ENCODE assay signal across 13 cellular contexts in genomic region chr9:86721843-86722705, GRCh38.
A peak's percentile ranks its signal among the peaks of the same experiment; 100 is the strongest.
DNase-seq lines count a peak whose midpoint lies in the region; ATAC-seq and TF ChIP-seq lines count a peak whose summit lies in the region.
"Had no signal": no experiment of that assay in that cellular context is flagged by ENCODE, and none has a peak within 500 bp of the region (broad histone marks: within the 10 kb centered on the region; RNA-seq: fewer than 3 reads in every experiment).

No MANE protein-coding gene starts in this region.

- peak overlapping the region; percentile 49 for H3K4me3 Mint-ChIP-seq in Calu3 (ENCODE audit: low read depth, unreplicated experiment)
- no peak overlapping the region for H3K4me3 Mint-ChIP-seq in activated naive CD4-positive, alpha-beta T cell treated with anti-CD3 and anti-CD28 coated beads for 36 hours
- no peak overlapping the region for H3K4me3 Mint-ChIP-seq in activated CD4-positive, alpha-beta memory T cell treated with anti-CD3 and anti-CD28 coated beads for 36 hours
- H3K4me3 Mint-ChIP-seq: activated CD8-positive, alpha-beta T cell treated with anti-CD3 and anti-CD28 coated beads for 36 hours; endodermal cell had no signal

- no TSS peak for BruUV-seq in Calu3 (replicated peaks; lab: Mats Ljungman, UMichigan)

- no peak overlapping the region for H3K27ac ChIP-seq in psoas muscle
- H3K27ac ChIP-seq: HL-60 had no signal

- POLR2A ChIA-PET in activated CD4-positive, alpha-beta memory T cell treated with anti-CD3 and anti-CD28 coated beads for 36 hours (lab: Charles Lee), result no interaction called here

- peak overlapping the region; percentile 88 for H3K27ac Mint-ChIP-seq in Calu3 (ENCODE audit: unreplicated experiment)
- no peak overlapping the region for H3K27ac Mint-ChIP-seq in activated naive CD4-positive, alpha-beta T cell treated with anti-CD3 and anti-CD28 coated beads for 36 hours
- no peak overlapping the region for H3K27ac Mint-ChIP-seq in activated CD4-positive, alpha-beta memory T cell treated with anti-CD3 and anti-CD28 coated beads for 36 hours
- H3K27ac Mint-ChIP-seq: activated CD8-positive, alpha-beta T cell treated with anti-CD3 and anti-CD28 coated beads for 36 hours; endodermal cell had no signal

- no peaks in the 10 kb centered on the region for H3K9me3 ChIP-seq in psoas muscle

- CTCF ChIA-PET in Calu3 (lab: Charles Lee), result no interaction called here
- CTCF ChIA-PET in activated naive CD4-positive, alpha-beta T cell treated with anti-CD3 and anti-CD28 coated beads for 36 hours (lab: Charles Lee), result interaction anchor here (0.5 kb wide), 1 partner anchor 639 kb away, joined by 3 read pairs; no protein-coding TSS in a partner anchor
- CTCF ChIA-PET in activated CD4-positive, alpha-beta memory T cell treated with anti-CD3 and anti-CD28 coated beads for 36 hours (lab: Charles Lee), result no interaction called here

- H3K36me3 ChIP-seq in psoas muscle (ENCODE audit: insufficient read depth in 1 of 2, low read depth in 1 of 2), result no peaks in the 10 kb centered on the region

- no peaks in the 10 kb centered on the region for H3K9me3 Mint-ChIP-seq in Calu3 (ENCODE audit: low read depth, unreplicated experiment)
- H3K9me3 Mint-ChIP-seq in activated naive CD4-positive, alpha-beta T cell treated with anti-CD3 and anti-CD28 coated beads for 36 hours, result no peaks in the 10 kb centered on the region
- no peaks in the 10 kb centered on the region for H3K9me3 Mint-ChIP-seq in activated CD4-positive, alpha-beta memory T cell treated with anti-CD3 and anti-CD28 coated beads for 36 hours
- H3K9me3 Mint-ChIP-seq: activated CD8-positive, alpha-beta T cell treated with anti-CD3 and anti-CD28 coated beads for 36 hours; endodermal cell had no signal

- 33 to 39% (median 35%) methylated on average over 5 of the region's 5 CpGs for WGBS in psoas muscle, 3 donors

- H3K4me1 Mint-ChIP-seq in Calu3 (ENCODE audit: low read depth, unreplicated experiment), result peaks cover 18% of the 10 kb centered on the region
- H3K4me1 Mint-ChIP-seq in activated naive CD4-positive, alpha-beta T cell treated with anti-CD3 and anti-CD28 coated beads for 36 hours (ENCODE audit: low read depth), result no peaks in the 10 kb centered on the region
- no peaks in the 10 kb centered on the region for H3K4me1 Mint-ChIP-seq in activated CD4-positive, alpha-beta memory T cell treated with anti-CD3 and anti-CD28 coated beads for 36 hours (ENCODE audit: low read depth)

- H3K36me3 Mint-ChIP-seq in Calu3 (ENCODE audit: insufficient read depth, unreplicated experiment), result no peaks in the 10 kb centered on the region
- H3K36me3 Mint-ChIP-seq in activated naive CD4-positive, alpha-beta T cell treated with anti-CD3 and anti-CD28 coated beads for 36 hours (ENCODE audit: low read depth), result no peaks in the 10 kb centered on the region
- H3K36me3 Mint-ChIP-seq in activated CD4-positive, alpha-beta memory T cell treated with anti-CD3 and anti-CD28 coated beads for 36 hours, result no peaks in the 10 kb centered on the region

- no peaks in the 10 kb centered on the region for H3K27me3 ChIP-seq in psoas muscle (ENCODE audit: insufficient read depth in 3 of 3, low read length in 2 of 3)

- peak; percentile 32 for DNase-seq in Calu3
- peak; percentile 11 for DNase-seq in T1000 (lab: John Stamatoyannopoulos, UW)
- DNase-seq in glomerular visceral epithelial cell (ENCODE audit: extremely low spot score), result peak; percentile 11
- DNase-seq in psoas muscle, result peak; percentile 37 to 57
- no peak for DNase-seq in COR-L47 (lab: John Stamatoyannopoulos, UW)
- DNase-seq in activated naive CD4-positive, alpha-beta T cell treated with anti-CD3 and anti-CD28 coated beads for 36 hours, result no peak
- DNase-seq in activated CD4-positive, alpha-beta memory T cell treated with anti-CD3 and anti-CD28 coated beads for 36 hours, result no peak
- DNase-seq: activated CD8-positive, alpha-beta T cell treated with anti-CD3 and anti-CD28 coated beads for 36 hours; NCI-H748 treated with DMSO at 0.1 percent for 48 hours; substantia nigra had no signal

- intact Hi-C loops in Calu3 (cut with micrococcal nuclease; ENCODE audit: unreplicated experiment) (loop anchor here (1.0 kb wide), 1 partner anchor 45 kb away; no protein-coding TSS in a partner anchor), psoas muscle (cut with DNase I) (no loop called here)
- intact Hi-C loops in activated naive CD4-positive, alpha-beta T cell treated with anti-CD3 and anti-CD28 coated beads for 36 hours (cut with micrococcal nuclease), result no loop called here
- intact Hi-C loops in activated CD4-positive, alpha-beta memory T cell treated with anti-CD3 and anti-CD28 coated beads for 36 hours (cut with micrococcal nuclease), result no loop called here

- TF ChIP-seq CTCF in Calu3 (IDR thresholded peaks at IDR 0.05; ENCODE audit: unreplicated experiment) (no peak), psoas muscle (IDR thresholded peaks at IDR 0.05) (no peak)

- H3K4me3 ChIP-seq in psoas muscle, result no peak overlapping the region

- no peaks in the 10 kb centered on the region for H3K4me1 ChIP-seq in psoas muscle

- H3K27me3 Mint-ChIP-seq in Calu3 (ENCODE audit: unreplicated experiment), result no peaks in the 10 kb centered on the region
- H3K27me3 Mint-ChIP-seq in activated naive CD4-positive, alpha-beta T cell treated with anti-CD3 and anti-CD28 coated beads for 36 hours (ENCODE audit: low read depth), result peaks cover 3% of the 10 kb centered on the region
- peaks cover 10% of the 10 kb centered on the region for H3K27me3 Mint-ChIP-seq in activated CD4-positive, alpha-beta memory T cell treated with anti-CD3 and anti-CD28 coated beads for 36 hours

- ATAC-seq in psoas muscle, result peak in 3 of 4 donors; percentile 49 to 85 (median 59)
- ATAC-seq in activated CD4-positive, CD25-positive, alpha-beta regulatory T cell treated with anti-CD3 and anti-CD28 coated beads, Interleukin-2, amount 50 U/mL, for 24 hours, result no peak
- ATAC-seq: activated CD8-positive, alpha-beta T cell treated with anti-CD3 and anti-CD28 coated beads for 36 hours had no signal

Comparison
In these comparisons a context has a peak if more than half of its experiments do, and no peak if none do; other contexts are left out.
1. DNase-seq: peak in Calu3 (single experiment), T1000 (single experiment), glomerular visceral epithelial cell (single experiment) and psoas muscle (2 of 2); none in COR-L47 (single experiment), activated naive CD4-positive, alpha-beta T cell treated with anti-CD3 and anti-CD28 coated beads for 36 hours (single experiment) and activated CD4-positive, alpha-beta memory T cell treated with anti-CD3 and anti-CD28 coated beads for 36 hours (single experiment).
2. ATAC-seq: peak in psoas muscle (3 of 4); none in activated CD4-positive, CD25-positive, alpha-beta regulatory T cell treated with anti-CD3 and anti-CD28 coated beads, Interleukin-2, amount 50 U/mL, for 24 hours (0 of 2).